Comparison of ENCODE assay signal across 9 cellular contexts in genomic region chr11:57153448-57153847, GRCh38. TPM values are rescaled to one million over a fixed set of nuclear protein-coding genes. Genes with fewer than 3 reads are reported as not detected.
"Had no signal": no experiment of that assay in that cellular context is flagged by ENCODE, and none has a peak within 500 bp of the region (broad histone marks: within the 10 kb centered on the region; RNA-seq: fewer than 3 reads in every experiment).

No MANE protein-coding gene starts in this region.

- DNase-seq: GDM1, GF-D8 had no signal

- FAIRE-seq: G401.6, GM12878, GM12891, GM12892, GM18507, GM19239 had no signal

- ATAC-seq: GM12878 had no signal

- H3K4me3 ChIP-seq: GM12878 had no signal

RNA-seq across cellular contexts. Expression of gene LRRC55, which starts 28.3 kb away (rescaled TPM):
- total RNA-seq: G401, GM12878 had no signal
